8 cellular contexts compared by ENCODE assay signal in the genomic region with DNA sequence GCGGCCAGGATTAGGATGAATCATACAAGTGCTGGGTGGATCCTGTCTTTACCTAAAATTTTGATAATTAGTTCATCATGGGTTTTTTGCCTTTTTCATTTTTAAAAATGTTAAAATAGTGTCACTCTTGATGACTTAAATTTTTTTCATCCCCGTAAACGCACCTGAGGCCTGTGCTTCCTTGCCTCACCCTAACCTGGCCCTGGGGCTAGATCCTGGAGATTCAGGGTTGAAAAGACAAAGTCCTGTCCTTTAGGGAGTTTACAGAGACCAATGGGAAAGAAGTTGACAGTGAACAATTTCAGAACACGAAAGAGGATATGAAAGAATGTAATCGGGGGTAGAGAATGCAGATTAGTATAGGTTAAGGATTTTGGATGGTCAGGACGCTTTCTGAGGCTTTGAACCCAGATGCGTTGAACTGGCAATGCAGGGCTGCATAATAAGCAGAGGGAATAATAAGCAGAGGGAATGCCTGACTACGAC. TPM values are rescaled to one million over a fixed set of nuclear protein-coding genes. Genes with fewer than 3 reads are reported as not detected.
DNase-seq lines count a peak whose midpoint lies in the region; ATAC-seq and TF ChIP-seq lines count a peak whose summit lies in the region.

No MANE protein-coding gene starts in this region.

- H3K4me1 ChIP-seq in left ventricle myocardium inferior (peaks cover 30% of the 10 kb centered on the region), NT2/D1 (ENCODE audit: insufficient read depth, insufficient read length) (no peaks in the 10 kb centered on the region), endodermal cell (ENCODE audit: control insufficient read depth, insufficient read depth, low read length) (no peaks in the 10 kb centered on the region), prostate gland (replicated peaks) (peaks cover 6% of the 10 kb centered on the region)

- peaks cover 16% of the 10 kb centered on the region for H3K36me3 Mint-ChIP-seq in endodermal cell (ENCODE audit: low read depth)

- no peak for ATAC-seq in left cardiac atrium
- peak; percentile 22 for ATAC-seq in HG02798 (IDR thresholded peaks at IDR 0.05; ENCODE audit: poor library complexity, unreplicated experiment)

- H3K27me3 ChIP-seq in left ventricle myocardium inferior (ENCODE audit: low read depth) (no peaks in the 10 kb centered on the region), NT2/D1 (ENCODE audit: insufficient read depth, insufficient read length) (no peaks in the 10 kb centered on the region), endodermal cell (ENCODE audit: control insufficient read depth, insufficient read depth, low read length, poor library complexity, severe bottlenecking) (no peaks in the 10 kb centered on the region), prostate gland (replicated peaks; ENCODE audit: insufficient read depth) (no peaks in the 10 kb centered on the region)

- H3K4me3 ChIP-seq in left ventricle myocardium inferior (peak overlapping the region; percentile 78), NT2/D1 (ENCODE audit: insufficient read length, low read depth) (peak overlapping the region; percentile 81), endodermal cell (ENCODE audit: low read length) (peak overlapping the region; percentile 95), prostate gland (peak overlapping the region; percentile 61 to 63)

- H3K9ac ChIP-seq in NT2/D1 (ENCODE audit: insufficient read length, low read depth): peak overlapping the region; percentile 21
- H3K9ac ChIP-seq in endodermal cell (ENCODE audit: extremely low read depth, low read length, poor library complexity, severe bottlenecking): peak overlapping the region; percentile 84

- 7 to 19% methylated on average over 6 to 8 of the region's 8 CpGs for WGBS in endodermal cell (ENCODE audit: insufficient coverage in 1 of 2, insufficient read length in 1 of 2), 2 experiments
- WGBS in prostate gland: 7% methylated on average over 8 of the region's 8 CpGs

- H3K4me3 Mint-ChIP-seq in endodermal cell: peak overlapping the region; percentile 79

- no peaks in the 10 kb centered on the region for H3K27me3 Mint-ChIP-seq in endodermal cell (ENCODE audit: insufficient read depth)

- H3K9me3 ChIP-seq in left ventricle myocardium inferior (replicated peaks) (no peaks in the 10 kb centered on the region), NT2/D1 (ENCODE audit: insufficient read depth, low read length) (no peaks in the 10 kb centered on the region), endodermal cell (ENCODE audit: control insufficient read depth, low read length) (no peaks in the 10 kb centered on the region), prostate gland (no peaks in the 10 kb centered on the region)

- H3K9me3 Mint-ChIP-seq in endodermal cell: no peaks in the 10 kb centered on the region

- peaks cover 4% of the 10 kb centered on the region for H3K36me3 ChIP-seq in left ventricle myocardium inferior
- H3K36me3 ChIP-seq in NT2/D1 (ENCODE audit: insufficient read depth, insufficient read length, low read length): peaks cover 21% of the 10 kb centered on the region
- H3K36me3 ChIP-seq in endodermal cell (ENCODE audit: control insufficient read depth, insufficient read depth, low read length): peaks cover 32% of the 10 kb centered on the region
- no peaks in the 10 kb centered on the region for H3K36me3 ChIP-seq in prostate gland

- TF ChIP-seq POLR2A in prostate gland (IDR thresholded peaks at IDR 0.05): no peak

- H3K27ac Mint-ChIP-seq in endodermal cell: peak overlapping the region; percentile 99

- peak overlapping the region; percentile 97 for H3K27ac ChIP-seq in left ventricle myocardium inferior (replicated peaks)
- H3K27ac ChIP-seq in endodermal cell (ENCODE audit: low read depth, low read length): peak overlapping the region; percentile 95
- H3K27ac ChIP-seq in prostate gland: peak overlapping the region; percentile 85 to 90

- intact Hi-C loops in left ventricle myocardium inferior (cut with micrococcal nuclease) (no loop called here), left cardiac atrium (cut with DNase I) (no loop called here), prostate gland (cut with DNase I) (no loop called here)

- DNase-seq in left ventricle myocardium inferior (no peak), left cardiac atrium (no peak), NT2/D1 (ENCODE audit: low read depth, low spot score) (no peak), endodermal cell (no peak), prostate gland (ENCODE audit: low spot score) (no peak), ecto neural progenitor cell (ENCODE audit: low spot score) (no peak)
- DNase-seq in stimulated activated CD4-positive, alpha-beta T cell treated with anti-CD3 and anti-CD28 coated beads, Interleukin-4, amount 100 ng/mL, for 1 hour: no peak

- TF ChIP-seq CTCF in left ventricle myocardium inferior (IDR thresholded peaks at IDR 0.05; ENCODE audit: borderline replicate concordance) (no peak), endodermal cell (conservative IDR thresholded peaks at IDR 0.05) (no peak), prostate gland (IDR thresholded peaks at IDR 0.05) (no peak)

- peaks cover 22% of the 10 kb centered on the region for H3K4me1 Mint-ChIP-seq in endodermal cell

RNA-seq across cellular contexts. Expression of gene FBXO5, which starts 1.6 kb away (rescaled TPM):
- total RNA-seq in left ventricle myocardium inferior: 1.6 TPM
- 1 to 10 TPM; 2.7 to 3.1 TPM for total RNA-seq in left cardiac atrium
- total RNA-seq in endodermal cell: 10 to 100 TPM; 39.8 to 71.6 TPM
- 51.6 TPM for polyA plus RNA-seq in endodermal cell (2013, experiment 1 of 2)
- 54.8 TPM for polyA plus RNA-seq in endodermal cell (2013, experiment 2 of 2)
- 1 to 10 TPM; 3.0 to 5.2 TPM for total RNA-seq in prostate gland

RNA-seq across cellular contexts. Expression of gene MTRF1L, which starts 18.1 kb away (rescaled TPM):
- 30.9 TPM for total RNA-seq in left ventricle myocardium inferior
- total RNA-seq in left cardiac atrium: 10 to 100 TPM; 28.3 to 36.1 TPM
- 10 to 100 TPM; 17.3 to 18.7 TPM for total RNA-seq in endodermal cell
- polyA plus RNA-seq in endodermal cell (2013, experiment 1 of 2): 18.1 TPM
- polyA plus RNA-seq in endodermal cell (2013, experiment 2 of 2): 16.2 TPM
- 10 to 100 TPM; 10.8 to 14.3 TPM for total RNA-seq in prostate gland

Comparison
In these comparisons a context has a peak if more than half of its experiments do, and no peak if none do; other contexts are left out.
1. RNA of gene FBXO5, which starts 1.6 kb away (total RNA-seq): 39.8 to 71.6 TPM in endodermal cell; 3.0 to 5.2 TPM in prostate gland, 2.7 to 3.1 TPM in left cardiac atrium and 1.6 TPM in left ventricle myocardium inferior (single experiment); every median in the first group is over 4 times any median in the second.
2. Peak in every context shown above with its lines, with median percentiles within 50 percentile points of each other: H3K27ac ChIP-seq and H3K4me3 ChIP-seq.